2 cellular contexts compared by ENCODE assay signal in genomic region chr6:81630719-81631118, GRCh38.
TF ChIP-seq lines count a peak whose summit lies in the region.

No MANE protein-coding gene starts in this region.

TF ChIP-seq in SK-N-SH treated with all-trans-retinoic acid at 6 μM for 48 hours, 23 proteins besides CTCF, POLR2A, EP300 and RAD21 (continued from another document):
- TF ChIP-seq ZNF8 (CRISPR knock-in tag; IDR thresholded peaks at IDR 0.05) = no peak
- no peak for TF ChIP-seq ZNF70 (CRISPR knock-in tag; IDR thresholded peaks at IDR 0.05)
- no peak for TF ChIP-seq CSRNP3 (CRISPR knock-in tag; IDR thresholded peaks at IDR 0.05)
- TF ChIP-seq PATZ1 (CRISPR knock-in tag; IDR thresholded peaks at IDR 0.05; ENCODE audit: borderline replicate concordance) = no peak
- peak; percentile 99 for TF ChIP-seq ZFP30 (CRISPR knock-in tag; IDR thresholded peaks at IDR 0.05)
- TF ChIP-seq POU6F1 (CRISPR knock-in tag; IDR thresholded peaks at IDR 0.05; ENCODE audit: borderline replicate concordance, low read depth) = no peak
- no peak for TF ChIP-seq ESRRG (CRISPR knock-in tag; IDR thresholded peaks at IDR 0.05)

TF ChIP-seq in SK-N-SH, 30 proteins besides CTCF, POLR2A, EP300 and RAD21 (continued from another document):
- TF ChIP-seq ZBTB33 (IDR thresholded peaks at IDR 0.05; ENCODE audit: borderline replicate concordance, low read depth) (no peak), YY1 (IDR thresholded peaks at IDR 0.05; ENCODE audit: low read depth) (no peak), RXRA (IDR thresholded peaks at IDR 0.05; ENCODE audit: borderline replicate concordance, low read depth) (no peak), EZH2phosphoT487 (IDR thresholded peaks at IDR 0.05; ENCODE audit: borderline replicate concordance, low read depth) (no peak), RFX5 (IDR thresholded peaks at IDR 0.05; ENCODE audit: low read length) (no peak), FOSL2 (IDR thresholded peaks at IDR 0.05; ENCODE audit: borderline replicate concordance, low read depth) (no peak), GATA2 (CRISPR knock-in tag; IDR thresholded peaks at IDR 0.05) (no peak), ELF1 (IDR thresholded peaks at IDR 0.05) (no peak)
